ENCODE assay signal across 9 cellular contexts in the genomic region with DNA sequence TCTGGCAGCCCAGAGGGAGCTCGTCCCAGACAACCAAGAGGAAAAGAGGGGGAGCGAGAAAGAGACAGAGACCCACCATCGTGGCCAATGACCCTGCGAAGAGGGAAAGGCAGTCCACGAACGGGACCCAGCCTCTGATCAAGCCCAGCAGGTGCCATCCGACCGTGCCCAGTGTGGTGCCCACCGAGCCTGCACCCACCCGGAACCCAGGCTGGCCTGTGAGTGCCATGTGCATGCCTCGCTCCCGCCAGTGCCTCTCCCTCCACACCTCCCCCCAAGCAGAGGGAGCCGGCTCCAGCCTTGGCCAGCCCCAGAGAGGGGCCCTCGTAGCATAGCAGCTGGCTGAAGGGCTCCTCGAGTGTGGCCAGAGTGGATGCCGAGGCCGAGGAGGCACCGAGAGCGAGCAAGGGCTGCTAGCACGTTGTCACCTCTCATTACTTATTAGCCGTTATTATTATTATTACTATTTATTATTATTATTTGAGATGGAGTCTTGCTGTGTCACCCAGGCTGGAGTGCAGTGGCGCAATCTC.
"Had no signal": no experiment of that assay in that cellular context is flagged by ENCODE, and none has a peak within 500 bp of the region (broad histone marks: within the 10 kb centered on the region; RNA-seq: fewer than 3 reads in every experiment).

No MANE protein-coding gene starts in this region.

- H3K27ac ChIP-seq: HL-60 had no signal

- DNase-seq: H9, HCEC 1CT, IMR-90, KG1 had no signal

- ATAC-seq: GM23338, K562 had no signal

- H3K4me3 Mint-ChIP-seq: GM23338, H9 had no signal

- H2AFZ ChIP-seq: GM23338 had no signal

- H3K27ac Mint-ChIP-seq: GM23338, H9 had no signal

- H3K4me2 ChIP-seq: GM23338 had no signal

- FAIRE-seq: H1, H54, K562 had no signal

- H3K4me3 ChIP-seq: GM23338, K562 had no signal
